In the genomic region with DNA sequence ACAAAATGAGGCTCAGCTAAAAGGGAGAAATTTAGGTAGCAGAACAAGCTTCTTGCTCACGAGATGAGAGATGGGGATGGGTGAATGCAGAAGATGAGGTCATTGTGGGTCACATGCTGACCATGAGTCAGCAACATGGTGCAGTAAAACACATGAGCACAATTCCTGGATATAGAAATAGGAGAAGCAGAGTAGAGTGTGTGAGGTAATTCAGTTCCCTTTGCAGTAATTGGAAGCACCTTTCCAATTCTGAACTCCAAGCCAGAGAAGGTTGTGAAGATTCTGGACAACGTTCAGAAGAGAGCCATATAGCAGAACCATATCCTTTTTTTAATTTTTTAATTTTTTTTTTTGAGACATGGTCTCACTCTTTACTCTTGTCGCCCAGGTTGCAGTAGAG, we compare ENCODE assay signal across 1 cellular context.
TF ChIP-seq lines count a peak whose summit lies in the region.

No MANE protein-coding gene starts in this region.

TF ChIP-seq in K562, 482 proteins besides CTCF, POLR2A, EP300 and RAD21 (continued from another document and continues in another):
- TF ChIP-seq, protein P1, sequence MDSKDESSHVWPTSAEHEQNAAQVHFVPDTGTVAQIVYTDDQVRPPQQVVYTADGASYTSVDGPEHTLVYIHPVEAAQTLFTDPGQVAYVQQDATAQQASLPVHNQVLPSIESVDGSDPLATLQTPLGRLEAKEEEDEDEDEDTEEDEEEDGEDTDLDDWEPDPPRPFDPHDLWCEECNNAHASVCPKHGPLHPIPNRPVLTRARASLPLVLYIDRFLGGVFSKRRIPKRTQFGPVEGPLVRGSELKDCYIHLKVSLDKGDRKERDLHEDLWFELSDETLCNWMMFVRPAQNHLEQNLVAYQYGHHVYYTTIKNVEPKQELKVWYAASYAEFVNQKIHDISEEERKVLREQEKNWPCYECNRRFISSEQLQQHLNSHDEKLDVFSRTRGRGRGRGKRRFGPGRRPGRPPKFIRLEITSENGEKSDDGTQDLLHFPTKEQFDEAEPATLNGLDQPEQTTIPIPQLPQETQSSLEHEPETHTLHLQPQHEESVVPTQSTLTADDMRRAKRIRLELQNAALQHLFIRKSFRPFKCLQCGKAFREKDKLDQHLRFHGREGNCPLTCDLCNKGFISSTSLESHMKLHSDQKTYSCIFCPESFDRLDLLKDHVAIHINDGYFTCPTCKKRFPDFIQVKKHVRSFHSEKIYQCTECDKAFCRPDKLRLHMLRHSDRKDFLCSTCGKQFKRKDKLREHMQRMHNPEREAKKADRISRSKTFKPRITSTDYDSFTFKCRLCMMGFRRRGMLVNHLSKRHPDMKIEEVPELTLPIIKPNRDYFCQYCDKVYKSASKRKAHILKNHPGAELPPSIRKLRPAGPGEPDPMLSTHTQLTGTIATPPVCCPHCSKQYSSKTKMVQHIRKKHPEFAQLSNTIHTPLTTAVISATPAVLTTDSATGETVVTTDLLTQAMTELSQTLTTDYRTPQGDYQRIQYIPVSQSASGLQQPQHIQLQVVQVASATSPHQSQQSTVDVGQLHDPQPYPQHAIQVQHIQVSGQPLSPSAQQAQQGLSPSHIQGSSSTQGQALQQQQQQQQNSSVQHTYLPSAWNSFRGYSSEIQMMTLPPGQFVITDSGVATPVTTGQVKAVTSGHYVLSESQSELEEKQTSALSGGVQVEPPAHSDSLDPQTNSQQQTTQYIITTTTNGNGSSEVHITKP (IDR thresholded peaks at IDR 0.05; ENCODE audit: partially characterized antibody): no peak
- TF ChIP-seq, protein P2, sequence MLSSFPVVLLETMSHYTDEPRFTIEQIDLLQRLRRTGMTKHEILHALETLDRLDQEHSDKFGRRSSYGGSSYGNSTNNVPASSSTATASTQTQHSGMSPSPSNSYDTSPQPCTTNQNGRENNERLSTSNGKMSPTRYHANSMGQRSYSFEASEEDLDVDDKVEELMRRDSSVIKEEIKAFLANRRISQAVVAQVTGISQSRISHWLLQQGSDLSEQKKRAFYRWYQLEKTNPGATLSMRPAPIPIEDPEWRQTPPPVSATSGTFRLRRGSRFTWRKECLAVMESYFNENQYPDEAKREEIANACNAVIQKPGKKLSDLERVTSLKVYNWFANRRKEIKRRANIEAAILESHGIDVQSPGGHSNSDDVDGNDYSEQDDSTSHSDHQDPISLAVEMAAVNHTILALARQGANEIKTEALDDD (IDR thresholded peaks at IDR 0.05): no peak
- TF ChIP-seq SNRNP70 (optimal IDR thresholded peaks at IDR 0.05; ENCODE audit: low read depth, low read length) (no peak), CBX2 (IDR thresholded peaks at IDR 0.05; ENCODE audit: insufficient read depth, low read length, poor library complexity, severe bottlenecking) (no peak), NR2C1 (IDR thresholded peaks at IDR 0.05) (no peak), NR2C1 (tag; IDR thresholded peaks at IDR 0.05) (0 out of 2 replicates have a peak, but pooled peaks have one; percentile 14), SMAD1 (IDR thresholded peaks at IDR 0.05; ENCODE audit: low read depth, low read length, partially characterized antibody) (no peak), MYC (IDR thresholded peaks at IDR 0.05; ENCODE audit: low read depth, low read length) (0 out of 2 replicates have a peak, but pooled peaks have one; percentile 33), MYC (CRISPR knock-in tag; IDR thresholded peaks at IDR 0.05; ENCODE audit: borderline replicate concordance, low read depth) (no peak), ZNF175 (CRISPR knock-in tag; IDR thresholded peaks at IDR 0.05; ENCODE audit: low read depth) (peak; percentile 79; the same call in 1 of the 2 replicates), CREM (IDR thresholded peaks at IDR 0.05; ENCODE audit: low read depth) (peak; percentile 30; the same call in 1 of the 2 replicates), SOX6 (IDR thresholded peaks at IDR 0.05) (0 out of 2 replicates have a peak, but pooled peaks have one; percentile 26), DPF2 (IDR thresholded peaks at IDR 0.05) (peak; percentile 44; the same call in 1 of the 2 replicates), IFI16 (CRISPR knock-in tag; IDR thresholded peaks at IDR 0.05) (no peak), SMAD3 (CRISPR knock-in tag; conservative IDR thresholded peaks at IDR 0.05) (0 out of 2 replicates have a peak, but pooled peaks have one; percentile 21), SMARCC2 (IDR thresholded peaks at IDR 0.05; ENCODE audit: low read depth) (peak; percentile 30; the same call in 1 of the 2 replicates), ZC3H8 (IDR thresholded peaks at IDR 0.05) (no peak), MAFG (tag; conservative IDR thresholded peaks at IDR 0.05) (peak; percentile 98), NUFIP1 (IDR thresholded peaks at IDR 0.05; ENCODE audit: partially characterized antibody) (peak; percentile 58), KAT8 (IDR thresholded peaks at IDR 0.05; ENCODE audit: low read depth) (no peak), ZKSCAN8 (CRISPR knock-in tag; IDR thresholded peaks at IDR 0.05) (peak; percentile 44; the same call in 1 of the 2 replicates), L3MBTL2 (IDR thresholded peaks at IDR 0.05) (peak; percentile 70), C11orf30 (IDR thresholded peaks at IDR 0.05; ENCODE audit: low read depth) (peak; percentile 92), PTTG1 (tag; IDR thresholded peaks at IDR 0.05; ENCODE audit: low read depth) (no peak), BHLHE40 (IDR thresholded peaks at IDR 0.05; ENCODE audit: low read length) (peak; percentile 80)
- TF ChIP-seq, protein P3, sequence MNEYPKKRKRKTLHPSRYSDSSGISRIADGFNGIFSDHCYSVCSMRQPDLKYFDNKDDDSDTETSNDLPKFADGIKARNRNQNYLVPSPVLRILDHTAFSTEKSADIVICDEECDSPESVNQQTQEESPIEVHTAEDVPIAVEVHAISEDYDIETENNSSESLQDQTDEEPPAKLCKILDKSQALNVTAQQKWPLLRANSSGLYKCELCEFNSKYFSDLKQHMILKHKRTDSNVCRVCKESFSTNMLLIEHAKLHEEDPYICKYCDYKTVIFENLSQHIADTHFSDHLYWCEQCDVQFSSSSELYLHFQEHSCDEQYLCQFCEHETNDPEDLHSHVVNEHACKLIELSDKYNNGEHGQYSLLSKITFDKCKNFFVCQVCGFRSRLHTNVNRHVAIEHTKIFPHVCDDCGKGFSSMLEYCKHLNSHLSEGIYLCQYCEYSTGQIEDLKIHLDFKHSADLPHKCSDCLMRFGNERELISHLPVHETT (CRISPR knock-in tag; conservative IDR thresholded peaks at IDR 0.05 in 1 of 2, IDR thresholded peaks at IDR 0.05 in 1 of 2): 0 out of 4 replicates have a peak, but pooled peaks of 1 of the 2 experiments have one; percentile 48
- TF ChIP-seq, protein P4, sequence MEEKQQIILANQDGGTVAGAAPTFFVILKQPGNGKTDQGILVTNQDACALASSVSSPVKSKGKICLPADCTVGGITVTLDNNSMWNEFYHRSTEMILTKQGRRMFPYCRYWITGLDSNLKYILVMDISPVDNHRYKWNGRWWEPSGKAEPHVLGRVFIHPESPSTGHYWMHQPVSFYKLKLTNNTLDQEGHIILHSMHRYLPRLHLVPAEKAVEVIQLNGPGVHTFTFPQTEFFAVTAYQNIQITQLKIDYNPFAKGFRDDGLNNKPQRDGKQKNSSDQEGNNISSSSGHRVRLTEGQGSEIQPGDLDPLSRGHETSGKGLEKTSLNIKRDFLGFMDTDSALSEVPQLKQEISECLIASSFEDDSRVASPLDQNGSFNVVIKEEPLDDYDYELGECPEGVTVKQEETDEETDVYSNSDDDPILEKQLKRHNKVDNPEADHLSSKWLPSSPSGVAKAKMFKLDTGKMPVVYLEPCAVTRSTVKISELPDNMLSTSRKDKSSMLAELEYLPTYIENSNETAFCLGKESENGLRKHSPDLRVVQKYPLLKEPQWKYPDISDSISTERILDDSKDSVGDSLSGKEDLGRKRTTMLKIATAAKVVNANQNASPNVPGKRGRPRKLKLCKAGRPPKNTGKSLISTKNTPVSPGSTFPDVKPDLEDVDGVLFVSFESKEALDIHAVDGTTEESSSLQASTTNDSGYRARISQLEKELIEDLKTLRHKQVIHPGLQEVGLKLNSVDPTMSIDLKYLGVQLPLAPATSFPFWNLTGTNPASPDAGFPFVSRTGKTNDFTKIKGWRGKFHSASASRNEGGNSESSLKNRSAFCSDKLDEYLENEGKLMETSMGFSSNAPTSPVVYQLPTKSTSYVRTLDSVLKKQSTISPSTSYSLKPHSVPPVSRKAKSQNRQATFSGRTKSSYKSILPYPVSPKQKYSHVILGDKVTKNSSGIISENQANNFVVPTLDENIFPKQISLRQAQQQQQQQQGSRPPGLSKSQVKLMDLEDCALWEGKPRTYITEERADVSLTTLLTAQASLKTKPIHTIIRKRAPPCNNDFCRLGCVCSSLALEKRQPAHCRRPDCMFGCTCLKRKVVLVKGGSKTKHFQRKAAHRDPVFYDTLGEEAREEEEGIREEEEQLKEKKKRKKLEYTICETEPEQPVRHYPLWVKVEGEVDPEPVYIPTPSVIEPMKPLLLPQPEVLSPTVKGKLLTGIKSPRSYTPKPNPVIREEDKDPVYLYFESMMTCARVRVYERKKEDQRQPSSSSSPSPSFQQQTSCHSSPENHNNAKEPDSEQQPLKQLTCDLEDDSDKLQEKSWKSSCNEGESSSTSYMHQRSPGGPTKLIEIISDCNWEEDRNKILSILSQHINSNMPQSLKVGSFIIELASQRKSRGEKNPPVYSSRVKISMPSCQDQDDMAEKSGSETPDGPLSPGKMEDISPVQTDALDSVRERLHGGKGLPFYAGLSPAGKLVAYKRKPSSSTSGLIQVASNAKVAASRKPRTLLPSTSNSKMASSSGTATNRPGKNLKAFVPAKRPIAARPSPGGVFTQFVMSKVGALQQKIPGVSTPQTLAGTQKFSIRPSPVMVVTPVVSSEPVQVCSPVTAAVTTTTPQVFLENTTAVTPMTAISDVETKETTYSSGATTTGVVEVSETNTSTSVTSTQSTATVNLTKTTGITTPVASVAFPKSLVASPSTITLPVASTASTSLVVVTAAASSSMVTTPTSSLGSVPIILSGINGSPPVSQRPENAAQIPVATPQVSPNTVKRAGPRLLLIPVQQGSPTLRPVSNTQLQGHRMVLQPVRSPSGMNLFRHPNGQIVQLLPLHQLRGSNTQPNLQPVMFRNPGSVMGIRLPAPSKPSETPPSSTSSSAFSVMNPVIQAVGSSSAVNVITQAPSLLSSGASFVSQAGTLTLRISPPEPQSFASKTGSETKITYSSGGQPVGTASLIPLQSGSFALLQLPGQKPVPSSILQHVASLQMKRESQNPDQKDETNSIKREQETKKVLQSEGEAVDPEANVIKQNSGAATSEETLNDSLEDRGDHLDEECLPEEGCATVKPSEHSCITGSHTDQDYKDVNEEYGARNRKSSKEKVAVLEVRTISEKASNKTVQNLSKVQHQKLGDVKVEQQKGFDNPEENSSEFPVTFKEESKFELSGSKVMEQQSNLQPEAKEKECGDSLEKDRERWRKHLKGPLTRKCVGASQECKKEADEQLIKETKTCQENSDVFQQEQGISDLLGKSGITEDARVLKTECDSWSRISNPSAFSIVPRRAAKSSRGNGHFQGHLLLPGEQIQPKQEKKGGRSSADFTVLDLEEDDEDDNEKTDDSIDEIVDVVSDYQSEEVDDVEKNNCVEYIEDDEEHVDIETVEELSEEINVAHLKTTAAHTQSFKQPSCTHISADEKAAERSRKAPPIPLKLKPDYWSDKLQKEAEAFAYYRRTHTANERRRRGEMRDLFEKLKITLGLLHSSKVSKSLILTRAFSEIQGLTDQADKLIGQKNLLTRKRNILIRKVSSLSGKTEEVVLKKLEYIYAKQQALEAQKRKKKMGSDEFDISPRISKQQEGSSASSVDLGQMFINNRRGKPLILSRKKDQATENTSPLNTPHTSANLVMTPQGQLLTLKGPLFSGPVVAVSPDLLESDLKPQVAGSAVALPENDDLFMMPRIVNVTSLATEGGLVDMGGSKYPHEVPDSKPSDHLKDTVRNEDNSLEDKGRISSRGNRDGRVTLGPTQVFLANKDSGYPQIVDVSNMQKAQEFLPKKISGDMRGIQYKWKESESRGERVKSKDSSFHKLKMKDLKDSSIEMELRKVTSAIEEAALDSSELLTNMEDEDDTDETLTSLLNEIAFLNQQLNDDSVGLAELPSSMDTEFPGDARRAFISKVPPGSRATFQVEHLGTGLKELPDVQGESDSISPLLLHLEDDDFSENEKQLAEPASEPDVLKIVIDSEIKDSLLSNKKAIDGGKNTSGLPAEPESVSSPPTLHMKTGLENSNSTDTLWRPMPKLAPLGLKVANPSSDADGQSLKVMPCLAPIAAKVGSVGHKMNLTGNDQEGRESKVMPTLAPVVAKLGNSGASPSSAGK (IDR thresholded peaks at IDR 0.05): peak; percentile 83
- TF ChIP-seq, protein P5, sequence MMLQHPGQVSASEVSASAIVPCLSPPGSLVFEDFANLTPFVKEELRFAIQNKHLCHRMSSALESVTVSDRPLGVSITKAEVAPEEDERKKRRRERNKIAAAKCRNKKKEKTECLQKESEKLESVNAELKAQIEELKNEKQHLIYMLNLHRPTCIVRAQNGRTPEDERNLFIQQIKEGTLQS (IDR thresholded peaks at IDR 0.05): peak; percentile 96
- TF ChIP-seq, protein P5 (CRISPR knock-in tag; conservative IDR thresholded peaks at IDR 0.05): no peak
- TF ChIP-seq, protein P6, sequence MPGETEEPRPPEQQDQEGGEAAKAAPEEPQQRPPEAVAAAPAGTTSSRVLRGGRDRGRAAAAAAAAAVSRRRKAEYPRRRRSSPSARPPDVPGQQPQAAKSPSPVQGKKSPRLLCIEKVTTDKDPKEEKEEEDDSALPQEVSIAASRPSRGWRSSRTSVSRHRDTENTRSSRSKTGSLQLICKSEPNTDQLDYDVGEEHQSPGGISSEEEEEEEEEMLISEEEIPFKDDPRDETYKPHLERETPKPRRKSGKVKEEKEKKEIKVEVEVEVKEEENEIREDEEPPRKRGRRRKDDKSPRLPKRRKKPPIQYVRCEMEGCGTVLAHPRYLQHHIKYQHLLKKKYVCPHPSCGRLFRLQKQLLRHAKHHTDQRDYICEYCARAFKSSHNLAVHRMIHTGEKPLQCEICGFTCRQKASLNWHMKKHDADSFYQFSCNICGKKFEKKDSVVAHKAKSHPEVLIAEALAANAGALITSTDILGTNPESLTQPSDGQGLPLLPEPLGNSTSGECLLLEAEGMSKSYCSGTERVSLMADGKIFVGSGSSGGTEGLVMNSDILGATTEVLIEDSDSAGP (CRISPR knock-in tag; IDR thresholded peaks at IDR 0.05): no peak
- TF ChIP-seq, protein P7, sequence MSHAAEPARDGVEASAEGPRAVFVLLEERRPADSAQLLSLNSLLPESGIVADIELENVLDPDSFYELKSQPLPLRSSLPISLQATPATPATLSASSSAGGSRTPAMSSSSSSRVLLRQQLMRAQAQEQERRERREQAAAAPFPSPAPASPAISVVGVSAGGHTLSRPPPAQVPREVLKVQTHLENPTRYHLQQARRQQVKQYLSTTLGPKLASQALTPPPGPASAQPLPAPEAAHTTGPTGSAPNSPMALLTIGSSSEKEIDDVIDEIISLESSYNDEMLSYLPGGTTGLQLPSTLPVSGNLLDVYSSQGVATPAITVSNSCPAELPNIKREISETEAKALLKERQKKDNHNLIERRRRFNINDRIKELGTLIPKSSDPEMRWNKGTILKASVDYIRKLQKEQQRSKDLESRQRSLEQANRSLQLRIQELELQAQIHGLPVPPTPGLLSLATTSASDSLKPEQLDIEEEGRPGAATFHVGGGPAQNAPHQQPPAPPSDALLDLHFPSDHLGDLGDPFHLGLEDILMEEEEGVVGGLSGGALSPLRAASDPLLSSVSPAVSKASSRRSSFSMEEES (CRISPR knock-in tag; IDR thresholded peaks at IDR 0.05): peak; percentile 18
